In genomic region chr4:110533940-110534339, GRCh38 we compare ENCODE assay signal across 11 cellular contexts. TPM values are rescaled to one million over a fixed set of nuclear protein-coding genes. Genes with fewer than 3 reads are reported as not detected.
DNase-seq lines count a peak whose midpoint lies in the region; ATAC-seq and TF ChIP-seq lines count a peak whose summit lies in the region.
"Had no signal": no experiment of that assay in that cellular context is flagged by ENCODE, and none has a peak within 500 bp of the region (broad histone marks: within the 10 kb centered on the region; RNA-seq: fewer than 3 reads in every experiment).

No MANE protein-coding gene starts in this region.

- H3K27ac ChIP-seq in PC-9 (peak overlapping the region; percentile 64), upper lobe of right lung (no peak overlapping the region)

- CTCF ChIA-PET in PC-9 (lab: Charles Lee) = interaction anchor here (0.6 to 1.0 kb wide), 2 partner anchors 18 to 1175 kb away, joined by 4 to 5 read pairs; no protein-coding TSS in a partner anchor

- H3F3A ChIP-seq in PC-9 (ENCODE audit: insufficient read depth, low read depth) = peaks cover 5% of the 10 kb centered on the region; the same call in 1 of the 2 replicates

- no peaks in the 10 kb centered on the region for H3K79me2 ChIP-seq in PC-9 (ENCODE audit: low read depth)

- H3K4me3 Mint-ChIP-seq in activated T-cell treated with anti-CD3 and anti-CD28 coated beads, Interleukin-2, amount 50 U/mL, for 72 hours = peak overlapping the region in 1 of 2 donors; percentile 49
- H3K4me3 Mint-ChIP-seq in activated T-cell treated with anti-CD3 and anti-CD28 coated beads, Interleukin-2, amount 50 U/mL, for 24 hours = no peak overlapping the region
- H3K4me3 Mint-ChIP-seq: activated naive CD4-positive, alpha-beta T cell treated with anti-CD3 and anti-CD28 coated beads, Interleukin-2, amount 50 U/mL, for 24 hours; stimulated activated naive B cell treated with anti-CD40 and anti-IgM and Interleukin-4, amounts not matched to agents 10 μg/mL and 1 μg/mL and 100 μg/mL, for 72 hours had no signal

- H3K9me3 ChIP-seq in PC-9 (ENCODE audit: insufficient read depth, low read depth) (peaks cover 17% of the 10 kb centered on the region; the same call in 1 of the 2 replicates), upper lobe of right lung (no peaks in the 10 kb centered on the region)

- TF ChIP-seq CTCF in PC-9 (conservative IDR thresholded peaks at IDR 0.05) (no peak), fibroblast of pulmonary artery (IDR thresholded peaks at IDR 0.05; ENCODE audit: low read length, missing control alignments) (no peak), upper lobe of right lung (IDR thresholded peaks at IDR 0.05) (no peak)

- peak in 1 of 2 donors; percentile 3 for DNase-seq in activated T-cell treated with anti-CD3 and anti-CD28 coated beads, Interleukin-2, amount 50 U/mL, for 72 hours
- no peak for DNase-seq in activated T-cell treated with anti-CD3 and anti-CD28 coated beads, Interleukin-2, amount 50 U/mL, for 24 hours
- DNase-seq in PC-9 = peak; percentile 27 to 83
- DNase-seq in fibroblast of pulmonary artery (ENCODE audit: low read depth) = peak; percentile 98
- no peak for DNase-seq in upper lobe of right lung
- DNase-seq in mesenteric fat pad (ENCODE audit: low spot score) = no peak
- DNase-seq: H7; stimulated activated naive B cell treated with anti-CD40 and anti-IgM and Interleukin-4, amounts not matched to agents 10 μg/mL and 1 μg/mL and 100 μg/mL, for 72 hours had no signal

- ATAC-seq in activated T-cell treated with anti-CD3 and anti-CD28 coated beads, Interleukin-2, amount 50 U/mL, for 72 hours (replicated peaks in 1 of 2) = peak in 1 of 2 donors; percentile 83
- ATAC-seq in upper lobe of right lung = peak; percentile 91
- ATAC-seq in GM18519 (IDR thresholded peaks at IDR 0.05; ENCODE audit: low FRiP score, unreplicated experiment) = no peak
- no peak for ATAC-seq in GM18867 (IDR thresholded peaks at IDR 0.05; ENCODE audit: unreplicated experiment)

- H4K20me1 ChIP-seq in PC-9 (ENCODE audit: insufficient read depth) = no peaks in the 10 kb centered on the region

- H3K4me3 ChIP-seq in PC-9 (no peak overlapping the region), fibroblast of pulmonary artery (replicated peaks; ENCODE audit: low read depth, low read length) (no peak overlapping the region), upper lobe of right lung (no peak overlapping the region)

- H3K27me3 Mint-ChIP-seq in activated T-cell treated with anti-CD3 and anti-CD28 coated beads, Interleukin-2, amount 50 U/mL, for 72 hours (ENCODE audit: low read depth) = peaks cover 20% of the 10 kb centered on the region
- peaks cover 33% of the 10 kb centered on the region for H3K27me3 Mint-ChIP-seq in activated T-cell treated with anti-CD3 and anti-CD28 coated beads, Interleukin-2, amount 50 U/mL, for 24 hours

- H3K4me1 Mint-ChIP-seq in activated T-cell treated with anti-CD3 and anti-CD28 coated beads, Interleukin-2, amount 50 U/mL, for 72 hours (ENCODE audit: low read depth) = no peaks in the 10 kb centered on the region
- H3K4me1 Mint-ChIP-seq in activated T-cell treated with anti-CD3 and anti-CD28 coated beads, Interleukin-2, amount 50 U/mL, for 24 hours (ENCODE audit: low read depth) = peaks cover 3% of the 10 kb centered on the region
- H3K4me1 Mint-ChIP-seq: activated naive CD4-positive, alpha-beta T cell treated with anti-CD3 and anti-CD28 coated beads, Interleukin-2, amount 50 U/mL, for 24 hours; stimulated activated naive B cell treated with anti-CD40 and anti-IgM and Interleukin-4, amounts not matched to agents 10 μg/mL and 1 μg/mL and 100 μg/mL, for 72 hours had no signal

- BruUV-seq in PC-9 (replicated peaks; lab: Mats Ljungman, UMichigan) = no TSS peak

- H3K9me2 ChIP-seq in PC-9 (ENCODE audit: insufficient read depth) = no peaks in the 10 kb centered on the region

- POLR2A ChIA-PET in PC-9 (lab: Charles Lee; ENCODE audit: unreplicated experiment) = interaction anchor here (0.5 to 0.6 kb wide), 2 partner anchors 25 to 804 kb away, joined by 3 to 9 read pairs; partner anchors contain the start of gene PLA2G12A

- H3K4me2 ChIP-seq in PC-9 = no peak overlapping the region; the same call in 1 of the 2 replicates

- peaks cover 0 to 1% of the 10 kb centered on the region in 2 donors for H3K36me3 Mint-ChIP-seq in activated T-cell treated with anti-CD3 and anti-CD28 coated beads, Interleukin-2, amount 50 U/mL, for 72 hours (ENCODE audit: insufficient read depth in 2 of 2)
- H3K36me3 Mint-ChIP-seq in activated T-cell treated with anti-CD3 and anti-CD28 coated beads, Interleukin-2, amount 50 U/mL, for 24 hours (ENCODE audit: low read depth) = no peaks in the 10 kb centered on the region
- H3K36me3 Mint-ChIP-seq: activated naive CD4-positive, alpha-beta T cell treated with anti-CD3 and anti-CD28 coated beads, Interleukin-2, amount 50 U/mL, for 24 hours; stimulated activated naive B cell treated with anti-CD40 and anti-IgM and Interleukin-4, amounts not matched to agents 10 μg/mL and 1 μg/mL and 100 μg/mL, for 72 hours had no signal

- no peaks in the 10 kb centered on the region for H3K36me3 ChIP-seq in PC-9 (ENCODE audit: low read depth)
- no peaks in the 10 kb centered on the region for H3K36me3 ChIP-seq in upper lobe of right lung

- H3K27me3 ChIP-seq in PC-9 (ENCODE audit: insufficient read depth, low read depth) (no peaks in the 10 kb centered on the region), upper lobe of right lung (no peaks in the 10 kb centered on the region)

- H3K4me1 ChIP-seq in PC-9 (replicated peaks; ENCODE audit: insufficient read depth) (0 out of 2 replicates have a peak, but pooled peaks cover 8% of the 10 kb centered on the region), upper lobe of right lung (no peaks in the 10 kb centered on the region)

- H2AFZ ChIP-seq in PC-9 = no peak overlapping the region

- peaks cover 1 to 2% of the 10 kb centered on the region in 2 donors for H3K9me3 Mint-ChIP-seq in activated T-cell treated with anti-CD3 and anti-CD28 coated beads, Interleukin-2, amount 50 U/mL, for 72 hours
- H3K9me3 Mint-ChIP-seq in activated T-cell treated with anti-CD3 and anti-CD28 coated beads, Interleukin-2, amount 50 U/mL, for 24 hours = no peaks in the 10 kb centered on the region
- H3K9me3 Mint-ChIP-seq: activated naive CD4-positive, alpha-beta T cell treated with anti-CD3 and anti-CD28 coated beads, Interleukin-2, amount 50 U/mL, for 24 hours had no signal

- H3K27ac Mint-ChIP-seq in activated T-cell treated with anti-CD3 and anti-CD28 coated beads, Interleukin-2, amount 50 U/mL, for 72 hours = peak overlapping the region; percentile 68
- no peak overlapping the region for H3K27ac Mint-ChIP-seq in activated T-cell treated with anti-CD3 and anti-CD28 coated beads, Interleukin-2, amount 50 U/mL, for 24 hours
- H3K27ac Mint-ChIP-seq: activated naive CD4-positive, alpha-beta T cell treated with anti-CD3 and anti-CD28 coated beads, Interleukin-2, amount 50 U/mL, for 24 hours; stimulated activated naive B cell treated with anti-CD40 and anti-IgM and Interleukin-4, amounts not matched to agents 10 μg/mL and 1 μg/mL and 100 μg/mL, for 72 hours had no signal

- intact Hi-C loops in PC-9 (cut with micrococcal nuclease; ENCODE audit: unreplicated experiment) = no loop called here
- intact Hi-C loops in upper lobe of right lung (cut with DNase I) = no loop called here

RNA-seq across cellular contexts. Expression of gene ENPEP, which starts 58.0 kb away (rescaled TPM):
- total RNA-seq in activated T-cell treated with anti-CD3 and anti-CD28 coated beads, Interleukin-2, amount 50 U/mL, for 72 hours = under 1 TPM in 1 of 2 donors, not detected in 1; 0.84 TPM
- total RNA-seq in PC-9 (2021) (not detected in 2 replicates), upper lobe of right lung (7.5 TPM), mesenteric fat pad (13.9 TPM)

Comparison
In these comparisons a context has a peak if more than half of its experiments do, and no peak if none do; other contexts are left out.
1. DNase-seq: peak in PC-9 (2 of 2) and fibroblast of pulmonary artery (single experiment); none in activated T-cell treated with anti-CD3 and anti-CD28 coated beads, Interleukin-2, amount 50 U/mL, for 24 hours (single experiment), upper lobe of right lung (single experiment) and mesenteric fat pad (single experiment).